Comparison of ENCODE assay signal across 21 cellular contexts in genomic region chr1:5818755-5819154, GRCh38.
"Had no signal": no experiment of that assay in that cellular context is flagged by ENCODE, and none has a peak within 500 bp of the region (broad histone marks: within the 10 kb centered on the region; RNA-seq: fewer than 3 reads in every experiment).

No MANE protein-coding gene starts in this region.

- ATAC-seq: effector memory CD8-positive, alpha-beta T cell; left ventricle myocardium superior; lower lobe of right lung; naive thymus-derived CD8-positive, alpha-beta T cell; sciatic nerve; stimulated activated effector memory CD8-positive, alpha-beta T cell treated with anti-CD3 and anti-CD28 coated beads, Interleukin-12 subunit alpha, Interleukin-12 subunit beta, amount 100 ng/mL, for 72 hours; stimulated activated naive CD8-positive, alpha-beta T cell treated with anti-CD3 and anti-CD28 coated beads, Interleukin-15, Interleukin-2, amounts not matched to agents 100 U/mL and 50 U/mL, for 24 hours had no signal

- H3K9me3 Mint-ChIP-seq: effector memory CD8-positive, alpha-beta T cell; stimulated activated effector memory CD8-positive, alpha-beta T cell treated with anti-CD3 and anti-CD28 coated beads, Interleukin-12 subunit alpha, Interleukin-12 subunit beta, amount 100 ng/mL, for 72 hours; type B pancreatic cell had no signal

- H3K27ac Mint-ChIP-seq: effector memory CD8-positive, alpha-beta T cell; naive thymus-derived CD8-positive, alpha-beta T cell; nephron progenitor cell; stimulated activated effector memory CD8-positive, alpha-beta T cell treated with anti-CD3 and anti-CD28 coated beads, Interleukin-12 subunit alpha, Interleukin-12 subunit beta, amount 100 ng/mL, for 72 hours; type B pancreatic cell had no signal

- H3K36me3 ChIP-seq: lower lobe of right lung, prostate gland, right atrium auricular region, tibial artery, uterus had no signal

- H3K9me3 ChIP-seq: lower lobe of right lung, prostate gland, right atrium auricular region, testis, tibial artery, uterus had no signal

- DNase-seq: cortex of kidney; effector memory CD8-positive, alpha-beta T cell; head of caudate nucleus; left ventricle myocardium superior; lower lobe of right lung; naive thymus-derived CD8-positive, alpha-beta T cell; nephron progenitor cell; nucleus accumbens; stimulated activated CD4-positive, alpha-beta T cell treated with anti-CD3 and anti-CD28 coated beads, Interleukin-2, amount 100 ng/mL, for 24 hours; stimulated activated CD4-positive, alpha-beta T cell treated with anti-CD3 and anti-CD28 coated beads, Interleukin-4, amount 100 ng/mL, for 24 hours; stimulated activated naive CD8-positive, alpha-beta T cell treated with anti-CD3 and anti-CD28 coated beads, Interleukin-15, Interleukin-2, amounts not matched to agents 100 U/mL and 50 U/mL, for 24 hours; substantia nigra; testis; tibial artery; uterus had no signal

- H3K36me3 Mint-ChIP-seq: stimulated activated effector memory CD8-positive, alpha-beta T cell treated with anti-CD3 and anti-CD28 coated beads, Interleukin-12 subunit alpha, Interleukin-12 subunit beta, amount 100 ng/mL, for 72 hours; type B pancreatic cell had no signal

- H3K27ac ChIP-seq: lower lobe of right lung, prostate gland, right atrium auricular region, testis, tibial artery, uterus had no signal

- H3K4me2 ChIP-seq: smooth muscle cell had no signal

- H3K4me1 ChIP-seq: lower lobe of right lung, prostate gland, right atrium auricular region, testis, tibial artery, uterus had no signal

- H3K4me1 Mint-ChIP-seq: naive thymus-derived CD8-positive, alpha-beta T cell; nephron progenitor cell; stimulated activated effector memory CD8-positive, alpha-beta T cell treated with anti-CD3 and anti-CD28 coated beads, Interleukin-12 subunit alpha, Interleukin-12 subunit beta, amount 100 ng/mL, for 72 hours had no signal

- H3K27me3 ChIP-seq: right atrium auricular region, testis, uterus had no signal

- H3K4me3 Mint-ChIP-seq: effector memory CD8-positive, alpha-beta T cell; naive thymus-derived CD8-positive, alpha-beta T cell; nephron progenitor cell; stimulated activated effector memory CD8-positive, alpha-beta T cell treated with anti-CD3 and anti-CD28 coated beads, Interleukin-12 subunit alpha, Interleukin-12 subunit beta, amount 100 ng/mL, for 72 hours; type B pancreatic cell had no signal

- H3K4me3 ChIP-seq: lower lobe of right lung, prostate gland, right atrium auricular region, smooth muscle cell, testis, tibial artery, uterus had no signal
